In the genomic region with DNA sequence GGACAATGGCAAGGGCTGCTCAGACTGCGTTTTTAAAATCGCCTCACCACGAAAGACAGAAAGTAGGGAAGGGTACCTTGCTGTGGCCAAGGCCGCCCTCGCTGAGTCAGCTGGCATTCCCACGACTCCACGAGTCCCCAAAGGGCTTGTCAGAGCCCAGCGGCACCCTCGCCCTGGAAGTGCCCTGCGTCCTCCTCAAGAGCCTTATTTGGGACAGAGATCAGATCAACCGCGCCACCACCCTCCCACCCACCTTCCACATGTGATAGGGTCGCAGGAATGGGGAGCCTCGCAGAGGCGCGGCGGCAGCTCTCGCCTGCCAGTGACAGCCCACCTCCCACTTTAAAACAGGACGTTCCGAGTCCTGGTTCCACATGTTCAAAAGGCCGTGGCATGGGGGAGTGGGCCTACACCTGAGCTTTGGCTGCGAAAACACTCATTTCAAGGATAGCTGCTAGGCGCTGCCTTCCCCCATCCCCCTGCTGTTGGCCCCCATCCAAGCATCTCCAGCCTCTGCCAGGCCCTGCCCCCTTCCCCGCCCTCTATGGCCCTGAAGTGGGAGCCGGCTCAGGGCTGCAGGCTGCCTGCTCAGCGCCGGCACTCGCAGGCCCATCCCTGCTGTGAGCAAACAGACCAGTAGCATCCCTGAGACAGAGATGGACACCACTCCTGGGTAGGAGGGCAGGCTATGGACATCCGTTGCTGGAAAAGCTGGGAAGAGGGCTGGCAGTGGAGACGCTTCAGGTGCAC, we compare ENCODE assay signal across 8 cellular contexts. TPM values are rescaled to one million over a fixed set of nuclear protein-coding genes. Genes with fewer than 3 reads are reported as not detected.
DNase-seq lines count a peak whose midpoint lies in the region; ATAC-seq and TF ChIP-seq lines count a peak whose summit lies in the region.

No MANE protein-coding gene starts in this region.

- H3K27ac Mint-ChIP-seq in WTC11 = no peak overlapping the region

- H3K9me3 ChIP-seq in cardiac muscle cell (ENCODE audit: low read depth) = no peaks in the 10 kb centered on the region
- H3K9me3 ChIP-seq in prostate gland = no peaks in the 10 kb centered on the region

- peaks cover 20% of the 10 kb centered on the region for H3K27me3 Mint-ChIP-seq in WTC11 (ENCODE audit: low read depth)

- peak; percentile 70 to 78 for DNase-seq in cardiac muscle cell (ENCODE audit: low read depth in 1 of 2, low spot score in 1 of 2)
- no peak for DNase-seq in Right ventricle myocardium inferior (ENCODE audit: missing footprints)
- peak; percentile 65 for DNase-seq in WTC11 (ENCODE audit: low spot score)
- DNase-seq in globus pallidus (ENCODE audit: low spot score) = peak; percentile 43
- no peak for DNase-seq in prostate gland (ENCODE audit: low spot score)
- DNase-seq in A172 (ENCODE audit: low spot score) = no peak
- no peak for DNase-seq in cerebellar nuclear complex (lab: John Stamatoyannopoulos, UW)

- no peaks in the 10 kb centered on the region for H3K36me3 Mint-ChIP-seq in WTC11

- intact Hi-C loops in Right ventricle myocardium inferior (cut with DNase I) (loop anchor here (1.0 kb wide), 1 partner anchor 122 kb away; no protein-coding TSS in a partner anchor), prostate gland (cut with DNase I) (loop anchor here (1.0 to 10.0 kb wide), 2 partner anchors 75 to 296 kb away; partner anchors contain the start of gene FAM168B)

- TF ChIP-seq CTCF in cardiac muscle cell (IDR thresholded peaks at IDR 0.05; ENCODE audit: low read depth, low read length) (no peak), WTC11 (IDR thresholded peaks at IDR 0.05) (no peak), prostate gland (IDR thresholded peaks at IDR 0.05) (no peak)

- peaks cover 20% of the 10 kb centered on the region for H3K4me1 Mint-ChIP-seq in WTC11

- peak overlapping the region; percentile 61 for H3K4me3 ChIP-seq in cardiac muscle cell
- peak overlapping the region; percentile 78 to 89 for H3K4me3 ChIP-seq in prostate gland

- H3K4me3 Mint-ChIP-seq in WTC11 = peak overlapping the region; percentile 76

- no peak overlapping the region for H3K27ac ChIP-seq in cardiac muscle cell
- H3K27ac ChIP-seq in prostate gland = peak overlapping the region; percentile 90 to 95

- 30% methylated on average over 30 of the region's 30 CpGs for WGBS in prostate gland

- H3K27me3 ChIP-seq in cardiac muscle cell (peaks cover 9% of the 10 kb centered on the region), prostate gland (replicated peaks; ENCODE audit: insufficient read depth) (no peaks in the 10 kb centered on the region)

- H3K9me3 Mint-ChIP-seq in WTC11 = no peaks in the 10 kb centered on the region

- no peak for TF ChIP-seq POLR2A in prostate gland (IDR thresholded peaks at IDR 0.05)

- CTCF ChIA-PET in WTC11 (lab: Charles Lee) = interaction anchor here (0.7 to 4.4 kb wide), 15 partner anchors 8 to 545 kb away, joined by 3 to 48 read pairs (median 6); no protein-coding TSS in a partner anchor

- ATAC-seq in Right ventricle myocardium inferior (no peak), WTC11 (peak; percentile 61), HG03342 (IDR thresholded peaks at IDR 0.05; ENCODE audit: unreplicated experiment) (no peak)

- peaks cover 2% of the 10 kb centered on the region for H3K4me1 ChIP-seq in cardiac muscle cell (ENCODE audit: low read depth)
- peaks cover 5% of the 10 kb centered on the region for H3K4me1 ChIP-seq in prostate gland (replicated peaks)

- POLR2A ChIA-PET in WTC11 (lab: Charles Lee) = no interaction called here

- no peaks in the 10 kb centered on the region for H3K36me3 ChIP-seq in cardiac muscle cell
- H3K36me3 ChIP-seq in prostate gland = no peaks in the 10 kb centered on the region

TF ChIP-seq in WTC11, 78 proteins besides CTCF, POLR2A, EP300 and RAD21:
- TF ChIP-seq NR2C2 (CRISPR knock-in tag; IDR thresholded peaks at IDR 0.05) (no peak), USF2 (CRISPR knock-in tag; IDR thresholded peaks at IDR 0.05) (0 out of 2 replicates have a peak, but pooled peaks have one; percentile 8), NR3C1 (CRISPR knock-in tag; conservative IDR thresholded peaks at IDR 0.05; ENCODE audit: low read depth) (0 out of 2 replicates have a peak, but pooled peaks have one; percentile 32)

RNA-seq across cellular contexts. Expression of gene ARHGEF4, which starts 38.1 kb away (rescaled TPM):
- total RNA-seq in cardiac muscle cell (38.3 and 82.2 TPM in 2 replicates), Right ventricle myocardium inferior (4.1 TPM), WTC11 (2021) (18.1 to 21.8 TPM (median 19.5 TPM) in 3 replicates), prostate gland (10 to 100 TPM in 1 of 2 donors, 1 to 10 TPM in 1; 9.6 to 56.0 TPM)
- polyA plus RNA-seq in cardiac muscle cell = 26.0 and 52.9 TPM in 2 replicates
- total RNA-seq in A172 (2014; rRNA removed; shearing (Covaris generic)) = 6.6 and 12.2 TPM in 2 replicates

RNA-seq across cellular contexts. Expression of gene AMER3, which starts 43.3 kb away (rescaled TPM):
- total RNA-seq in cardiac muscle cell (0.25 and 1.2 TPM in 2 replicates), Right ventricle myocardium inferior (not detected), WTC11 (2021) (0.05 to 0.13 TPM (median 0.09 TPM) in 3 replicates), prostate gland (10 to 100 TPM in 1 of 2 donors, under 1 TPM in 1; 0.18 to 10.1 TPM)
- 0.26 TPM in 1 of 2 replicates, not detected in the other for polyA plus RNA-seq in cardiac muscle cell
- total RNA-seq in A172 (2014; rRNA removed; shearing (Covaris generic)) = not detected in 2 replicates

Comparison
In these comparisons a context has a peak if more than half of its experiments do, and no peak if none do; other contexts are left out.
1. DNase-seq: peak in cardiac muscle cell (2 of 2), WTC11 (single experiment) and globus pallidus (single experiment); none in Right ventricle myocardium inferior (single experiment), prostate gland (single experiment), A172 (single experiment) and cerebellar nuclear complex (0 of 2).